ENCODE assay signal across 10 cellular contexts in genomic region chr12:84508325-84508861, GRCh38.
DNase-seq lines count a peak whose midpoint lies in the region; ATAC-seq, FAIRE-seq and TF ChIP-seq lines count a peak whose summit lies in the region.
"Had no signal": no experiment of that assay in that cellular context is flagged by ENCODE, and none has a peak within 500 bp of the region (broad histone marks: within the 10 kb centered on the region; RNA-seq: fewer than 3 reads in every experiment).

No MANE protein-coding gene starts in this region.

- H3K27me3 Mint-ChIP-seq in HFFc6 (ENCODE audit: insufficient read depth), result no peaks in the 10 kb centered on the region
- H3K27me3 Mint-ChIP-seq: naive B cell had no signal

- H3K36me3 ChIP-seq in bronchial epithelial cell (ENCODE audit: control insufficient read depth, insufficient read depth, low read length), result no peaks in the 10 kb centered on the region
- H3K36me3 ChIP-seq: SJSA1 had no signal

- no peak overlapping the region for H3K4me3 ChIP-seq in GM12864 (ENCODE audit: low read depth, low read length)
- H3K4me3 ChIP-seq in bronchial epithelial cell (ENCODE audit: low read depth, low read length), result no peak overlapping the region
- H3K4me3 ChIP-seq: SJSA1 had no signal

- no peaks in the 10 kb centered on the region for H3K9me3 Mint-ChIP-seq in HFFc6

- H3K36me3 Mint-ChIP-seq in HFFc6 (ENCODE audit: low read depth), result no peaks in the 10 kb centered on the region
- H3K36me3 Mint-ChIP-seq: naive B cell had no signal

- DNase-seq in GM12864 (ENCODE audit: low read depth), result no peak
- peak; percentile 80 for DNase-seq in HFFc6
- peak; percentile 62 for DNase-seq in NCI-H1436 (lab: John Stamatoyannopoulos, UW)
- peak; percentile 90 for DNase-seq in bronchial epithelial cell (ENCODE audit: low read depth)
- DNase-seq in non-pigmented ciliary epithelial cell (ENCODE audit: low read depth), result peak; percentile 45
- no peak for DNase-seq in retina
- no peak for DNase-seq in medulla oblongata (ENCODE audit: extremely low spot score)
- DNase-seq: naive B cell had no signal

- peak overlapping the region; percentile 86 for H3K27ac Mint-ChIP-seq in HFFc6
- H3K27ac Mint-ChIP-seq: naive B cell had no signal

- TF ChIP-seq CTCF in GM12864 (IDR thresholded peaks at IDR 0.05; ENCODE audit: low read depth, low read length, missing control alignments), result peak; percentile 45
- peak; percentile 73 for TF ChIP-seq CTCF in HFFc6 (IDR thresholded peaks at IDR 0.05)
- peak; percentile 74 for TF ChIP-seq CTCF in bronchial epithelial cell (IDR thresholded peaks at IDR 0.05; ENCODE audit: insufficient read depth, low read length, severe bottlenecking)

- no peak for ATAC-seq in HG02840 (IDR thresholded peaks at IDR 0.05; ENCODE audit: low FRiP score, unreplicated experiment)

- peak overlapping the region; percentile 73 for H3K4me3 Mint-ChIP-seq in HFFc6
- H3K4me3 Mint-ChIP-seq: naive B cell had no signal

- H3K4me1 Mint-ChIP-seq in HFFc6 (ENCODE audit: low read depth), result peaks cover 26% of the 10 kb centered on the region

- H3K27me3 ChIP-seq in bronchial epithelial cell (ENCODE audit: control insufficient read depth, insufficient read depth, low read length), result no peaks in the 10 kb centered on the region
- H3K27me3 ChIP-seq: SJSA1 had no signal

- peak; percentile 55 for FAIRE-seq in bronchial epithelial cell (lab: Jason Lieb, UNC)

Comparison
In these comparisons a context has a peak if more than half of its experiments do, and no peak if none do; other contexts are left out.
1. DNase-seq: peak in HFFc6 (single experiment), NCI-H1436 (single experiment), bronchial epithelial cell (single experiment) and non-pigmented ciliary epithelial cell (single experiment); none in GM12864 (single experiment), retina (single experiment) and medulla oblongata (single experiment).
2. Peak in every context shown above with its lines, with median percentiles within 50 percentile points of each other: CTCF ChIP-seq.